Comparison of ENCODE assay signal across 28 cellular contexts in genomic region chr2:150535176-150535575, GRCh38. TPM values are rescaled to one million over a fixed set of nuclear protein-coding genes. Genes with fewer than 3 reads are reported as not detected.
"Had no signal": no experiment of that assay in that cellular context is flagged by ENCODE, and none has a peak within 500 bp of the region (broad histone marks: within the 10 kb centered on the region; RNA-seq: fewer than 3 reads in every experiment).

No MANE protein-coding gene starts in this region.

- ATAC-seq: activated CD4-positive, alpha-beta T cell treated with anti-CD3 and anti-CD28 coated beads for 36 hours; activated T-helper 17 cell treated with anti-CD3 and anti-CD28 coated beads, Interleukin-2, amount 50 U/mL, for 72 hours; Right ventricle myocardium inferior; T-cell had no signal

- H3K36me3 Mint-ChIP-seq: activated naive CD8-positive, alpha-beta T cell; brain; T-cell had no signal

- H3K27ac Mint-ChIP-seq: activated CD4-positive, alpha-beta memory T cell treated with anti-CD3 and anti-CD28 coated beads, Interleukin-2, amount 10 ng/mL, durations not matched to agents 7 days and 5 days; activated CD4-positive, alpha-beta T cell treated with anti-CD3 and anti-CD28 coated beads for 36 hours; activated naive CD4-positive, alpha-beta T cell treated with anti-CD3 and anti-CD28 coated beads for 36 hours; activated naive CD8-positive, alpha-beta T cell; activated T-helper 17 cell treated with anti-CD3 and anti-CD28 coated beads, Interleukin-2, amount 50 U/mL, for 72 hours; brain; T-cell had no signal

- DNase-seq: activated CD4-positive, alpha-beta memory T cell treated with anti-CD3 and anti-CD28 coated beads, Interleukin-2, amount 10 ng/mL, durations not matched to agents 7 days and 5 days; activated CD4-positive, alpha-beta T cell treated with anti-CD3 and anti-CD28 coated beads for 36 hours; activated CD4-positive, alpha-beta T cell treated with anti-CD3 and anti-CD28 coated beads, Interleukin-2, amount 50 U/mL, for 1 hour; activated gamma-delta T cell; activated naive CD4-positive, alpha-beta T cell treated with anti-CD3 and anti-CD28 coated beads for 36 hours; activated T-cell treated with anti-CD3 and anti-CD28 coated beads for 4 hours; activated T-cell treated with anti-CD3 and anti-CD28 coated beads, Interleukin-2, amount 50 U/mL, for 48 hours; amygdala; caudate nucleus; KG1; NCI-H1092; NCI-H1417; NCI-H1930; NCI-H2171; NCI-H2227 treated with DMSO at 0.1 percent for 48 hours; NCI-H446 treated with DMSO at 0.1 percent for 48 hours; NCI-H526; NCI-H82; T-cell; T-helper 2 cell; WERI-Rb-1 had no signal

- H3K9me3 Mint-ChIP-seq: activated CD4-positive, alpha-beta memory T cell treated with anti-CD3 and anti-CD28 coated beads, Interleukin-2, amount 10 ng/mL, durations not matched to agents 7 days and 5 days had no signal

- H3K4me3 Mint-ChIP-seq: activated CD4-positive, alpha-beta memory T cell treated with anti-CD3 and anti-CD28 coated beads, Interleukin-2, amount 10 ng/mL, durations not matched to agents 7 days and 5 days; activated CD4-positive, alpha-beta T cell treated with anti-CD3 and anti-CD28 coated beads for 36 hours; activated naive CD4-positive, alpha-beta T cell treated with anti-CD3 and anti-CD28 coated beads for 36 hours; activated naive CD8-positive, alpha-beta T cell; activated T-helper 17 cell treated with anti-CD3 and anti-CD28 coated beads, Interleukin-2, amount 50 U/mL, for 72 hours; brain; T-cell had no signal

- H3K4me1 Mint-ChIP-seq: activated CD4-positive, alpha-beta memory T cell treated with anti-CD3 and anti-CD28 coated beads, Interleukin-2, amount 10 ng/mL, durations not matched to agents 7 days and 5 days; activated CD4-positive, alpha-beta T cell treated with anti-CD3 and anti-CD28 coated beads for 36 hours; activated T-helper 17 cell treated with anti-CD3 and anti-CD28 coated beads, Interleukin-2, amount 50 U/mL, for 72 hours; T-cell had no signal

- H3K4me3 ChIP-seq: SK-N-MC had no signal

- H3K27me3 Mint-ChIP-seq: activated CD4-positive, alpha-beta memory T cell treated with anti-CD3 and anti-CD28 coated beads, Interleukin-2, amount 10 ng/mL, durations not matched to agents 7 days and 5 days; activated CD4-positive, alpha-beta T cell treated with anti-CD3 and anti-CD28 coated beads for 36 hours; activated naive CD8-positive, alpha-beta T cell had no signal

- H3K27ac ChIP-seq: SK-N-MC, WERI-Rb-1 had no signal

- H3K36me3 ChIP-seq: WERI-Rb-1 had no signal

RNA-seq across cellular contexts. Expression of gene RND3, which starts 47.7 kb away (rescaled TPM):
- total RNA-seq: activated CD4-positive, alpha-beta memory T cell treated with anti-CD3 and anti-CD28 coated beads, Interleukin-2, amount 10 ng/mL, durations not matched to agents 7 days and 5 days; activated CD4-positive, alpha-beta T cell treated with anti-CD3 and anti-CD28 coated beads for 36 hours; activated CD8-positive, alpha-beta memory T cell treated with anti-CD3 and anti-CD28 coated beads for 36 hours; activated naive CD4-positive, alpha-beta T cell treated with anti-CD3 and anti-CD28 coated beads for 36 hours; activated T-helper 17 cell treated with anti-CD3 and anti-CD28 coated beads, Interleukin-2, amount 50 U/mL, for 72 hours; OCI-LY7 had no signal
